16 cellular contexts compared by ENCODE assay signal in the genomic region with DNA sequence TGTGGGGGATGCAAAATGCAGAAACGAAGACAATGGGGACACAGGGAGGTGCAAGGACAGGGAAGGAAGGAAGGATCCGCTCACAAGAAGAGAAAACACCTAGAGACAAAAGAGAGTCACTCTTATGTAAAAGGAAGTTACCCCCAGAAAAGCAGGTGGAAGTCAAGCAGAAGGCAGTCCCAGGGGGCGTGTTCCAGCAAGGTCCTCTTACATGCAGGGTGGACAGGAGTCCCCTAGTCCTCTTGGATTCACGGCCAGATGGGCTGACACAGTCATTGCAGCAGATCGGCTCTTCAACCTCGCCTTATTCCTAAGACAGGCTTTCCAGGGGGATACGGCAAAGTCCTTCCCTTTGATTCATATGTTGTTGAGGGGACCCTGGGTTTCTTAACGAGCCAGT.
A peak's percentile ranks its signal among the peaks of the same experiment; 100 is the strongest.
DNase-seq lines count a peak whose midpoint lies in the region; ATAC-seq and TF ChIP-seq lines count a peak whose summit lies in the region.
"Had no signal": no experiment of that assay in that cellular context is flagged by ENCODE, and none has a peak within 500 bp of the region (broad histone marks: within the 10 kb centered on the region; RNA-seq: fewer than 3 reads in every experiment).

No MANE protein-coding gene starts in this region.

- H3K4me3 ChIP-seq in epithelial cell of proximal tubule (ENCODE audit: low read depth, low read length) = peak overlapping the region; percentile 22
- H3K4me3 ChIP-seq: psoas muscle, SJSA1 had no signal

- no peak for TF ChIP-seq CTCF in epithelial cell of proximal tubule (conservative IDR thresholded peaks at IDR 0.05; ENCODE audit: low read depth, low read length)

- peaks cover 9% of the 10 kb centered on the region for H3K4me1 Mint-ChIP-seq in activated naive CD8-positive, alpha-beta T cell treated with anti-CD3 and anti-CD28 coated beads, Interleukin-2, amount 10 ng/mL, durations not matched to agents 7 days and 5 days
- H3K4me1 Mint-ChIP-seq in activated naive CD8-positive, alpha-beta T cell treated with anti-CD3 and anti-CD28 coated beads, Interleukin-2, amount 50 U/mL, for 24 hours = peaks cover 2% of the 10 kb centered on the region
- peaks cover 0 to 6% of the 10 kb centered on the region in 2 donors for H3K4me1 Mint-ChIP-seq in stimulated activated naive B cell treated with anti-CD40 and anti-IgM and Interleukin-4, amounts not matched to agents 10 μg/mL and 1 μg/mL and 100 μg/mL, for 72 hours

- no peak for ATAC-seq in activated naive CD8-positive, alpha-beta T cell treated with anti-CD3 and anti-CD28 coated beads, Interleukin-2, amount 10 ng/mL, durations not matched to agents 7 days and 5 days (ENCODE audit: low read depth)
- ATAC-seq in activated naive CD8-positive, alpha-beta T cell treated with anti-CD3 and anti-CD28 coated beads, Interleukin-2, amount 50 U/mL, for 24 hours = no peak
- ATAC-seq in stimulated activated naive B cell treated with anti-CD40 and anti-IgM and Interleukin-4, amounts not matched to agents 10 μg/mL and 1 μg/mL and 100 μg/mL, for 72 hours (replicated peaks) = no peak
- no peak for ATAC-seq in GM21529 (IDR thresholded peaks at IDR 0.05; ENCODE audit: unreplicated experiment)
- ATAC-seq: left ventricle myocardium superior, psoas muscle had no signal

- no peaks in the 10 kb centered on the region for H3K36me3 Mint-ChIP-seq in activated naive CD8-positive, alpha-beta T cell treated with anti-CD3 and anti-CD28 coated beads, Interleukin-2, amount 10 ng/mL, durations not matched to agents 7 days and 5 days
- no peaks in the 10 kb centered on the region for H3K36me3 Mint-ChIP-seq in activated naive CD8-positive, alpha-beta T cell treated with anti-CD3 and anti-CD28 coated beads, Interleukin-2, amount 50 U/mL, for 24 hours (ENCODE audit: low read depth)
- no peaks in the 10 kb centered on the region for H3K36me3 Mint-ChIP-seq in stimulated activated naive B cell treated with anti-CD40 and anti-IgM and Interleukin-4, amounts not matched to agents 10 μg/mL and 1 μg/mL and 100 μg/mL, for 72 hours
- H3K36me3 Mint-ChIP-seq: activated naive CD4-positive, alpha-beta T cell treated with anti-CD3 and anti-CD28 coated beads, Interleukin-2, amount 10 ng/mL, durations not matched to agents 7 days and 5 days had no signal

- H3K27ac Mint-ChIP-seq in activated naive CD8-positive, alpha-beta T cell treated with anti-CD3 and anti-CD28 coated beads, Interleukin-2, amount 10 ng/mL, durations not matched to agents 7 days and 5 days = peak overlapping the region; percentile 17
- no peak overlapping the region for H3K27ac Mint-ChIP-seq in activated naive CD8-positive, alpha-beta T cell treated with anti-CD3 and anti-CD28 coated beads, Interleukin-2, amount 50 U/mL, for 24 hours
- peak overlapping the region; percentile 68 for H3K27ac Mint-ChIP-seq in stimulated activated naive B cell treated with anti-CD40 and anti-IgM and Interleukin-4, amounts not matched to agents 10 μg/mL and 1 μg/mL and 100 μg/mL, for 72 hours
- H3K27ac Mint-ChIP-seq: activated naive CD4-positive, alpha-beta T cell treated with anti-CD3 and anti-CD28 coated beads, Interleukin-2, amount 10 ng/mL, durations not matched to agents 7 days and 5 days had no signal

- peak overlapping the region; percentile 66 for H3K4me3 Mint-ChIP-seq in activated naive CD8-positive, alpha-beta T cell treated with anti-CD3 and anti-CD28 coated beads, Interleukin-2, amount 10 ng/mL, durations not matched to agents 7 days and 5 days
- H3K4me3 Mint-ChIP-seq in activated naive CD8-positive, alpha-beta T cell treated with anti-CD3 and anti-CD28 coated beads, Interleukin-2, amount 50 U/mL, for 24 hours = no peak overlapping the region
- H3K4me3 Mint-ChIP-seq in stimulated activated naive B cell treated with anti-CD40 and anti-IgM and Interleukin-4, amounts not matched to agents 10 μg/mL and 1 μg/mL and 100 μg/mL, for 72 hours = no peak overlapping the region
- H3K4me3 Mint-ChIP-seq: activated naive CD4-positive, alpha-beta T cell treated with anti-CD3 and anti-CD28 coated beads, Interleukin-2, amount 10 ng/mL, durations not matched to agents 7 days and 5 days had no signal

- no peak for DNase-seq in activated naive CD8-positive, alpha-beta T cell treated with anti-CD3 and anti-CD28 coated beads, Interleukin-2, amount 10 ng/mL, durations not matched to agents 7 days and 5 days
- DNase-seq in activated naive CD8-positive, alpha-beta T cell treated with anti-CD3 and anti-CD28 coated beads, Interleukin-2, amount 50 U/mL, for 24 hours = no peak
- DNase-seq in SW480 (ENCODE audit: low spot score) (peak; percentile 59), epithelial cell of proximal tubule (ENCODE audit: low read depth) (no peak), mucosa of gallbladder (ENCODE audit: low spot score) (no peak), amygdala (lab: John Stamatoyannopoulos, UW) (no peak)
- DNase-seq in stimulated activated naive B cell treated with anti-CD40 and anti-IgM and Interleukin-4, amounts not matched to agents 10 μg/mL and 1 μg/mL and 100 μg/mL, for 72 hours = no peak
- DNase-seq: activated CD4-positive, alpha-beta T cell treated with anti-CD3 and anti-CD28 coated beads for 4 hours; activated naive CD4-positive, alpha-beta T cell treated with anti-CD3 and anti-CD28 coated beads, Interleukin-2, amount 10 ng/mL, durations not matched to agents 7 days and 5 days; effector CD4-positive, alpha-beta T cell; left ventricle myocardium superior; NCI-H1930; NCI-H510A; psoas muscle had no signal

- no peaks in the 10 kb centered on the region for H3K9me3 Mint-ChIP-seq in activated naive CD8-positive, alpha-beta T cell treated with anti-CD3 and anti-CD28 coated beads, Interleukin-2, amount 10 ng/mL, durations not matched to agents 7 days and 5 days
- no peaks in the 10 kb centered on the region for H3K9me3 Mint-ChIP-seq in activated naive CD8-positive, alpha-beta T cell treated with anti-CD3 and anti-CD28 coated beads, Interleukin-2, amount 50 U/mL, for 24 hours
- H3K9me3 Mint-ChIP-seq in stimulated activated naive B cell treated with anti-CD40 and anti-IgM and Interleukin-4, amounts not matched to agents 10 μg/mL and 1 μg/mL and 100 μg/mL, for 72 hours = no peaks in the 10 kb centered on the region
- H3K9me3 Mint-ChIP-seq: activated naive CD4-positive, alpha-beta T cell treated with anti-CD3 and anti-CD28 coated beads, Interleukin-2, amount 10 ng/mL, durations not matched to agents 7 days and 5 days had no signal

- H3K27me3 Mint-ChIP-seq in activated naive CD8-positive, alpha-beta T cell treated with anti-CD3 and anti-CD28 coated beads, Interleukin-2, amount 10 ng/mL, durations not matched to agents 7 days and 5 days = no peaks in the 10 kb centered on the region
- H3K27me3 Mint-ChIP-seq in activated naive CD8-positive, alpha-beta T cell treated with anti-CD3 and anti-CD28 coated beads, Interleukin-2, amount 50 U/mL, for 24 hours = no peaks in the 10 kb centered on the region
- peaks cover 4 to 6% of the 10 kb centered on the region in 2 donors for H3K27me3 Mint-ChIP-seq in stimulated activated naive B cell treated with anti-CD40 and anti-IgM and Interleukin-4, amounts not matched to agents 10 μg/mL and 1 μg/mL and 100 μg/mL, for 72 hours

- POLR2A ChIA-PET in activated naive CD8-positive, alpha-beta T cell treated with anti-CD3 and anti-CD28 coated beads, Interleukin-2, amount 10 ng/mL, durations not matched to agents 7 days and 5 days (lab: Charles Lee) = no interaction called here
